9 cellular contexts compared by ENCODE assay signal in genomic region chr16:27779719-27780161, GRCh38.
A peak's percentile ranks its signal among the peaks of the same experiment; 100 is the strongest.
DNase-seq lines count a peak whose midpoint lies in the region; ATAC-seq and TF ChIP-seq lines count a peak whose summit lies in the region.
"Had no signal": no experiment of that assay in that cellular context is flagged by ENCODE, and none has a peak within 500 bp of the region (broad histone marks: within the 10 kb centered on the region; RNA-seq: fewer than 3 reads in every experiment).

No MANE protein-coding gene starts in this region.

- H3K9me3 ChIP-seq in stomach (no peaks in the 10 kb centered on the region), WERI-Rb-1 (ENCODE audit: severe bottlenecking) (no peaks in the 10 kb centered on the region)
- no peaks in the 10 kb centered on the region for H3K9me3 ChIP-seq in CD8-positive, alpha-beta memory T cell (ENCODE audit: low read length)

- H3K27me3 ChIP-seq in stomach: peaks cover 0 to 5% (median 0%) of the 10 kb centered on the region in 3 donors
- H3K27me3 ChIP-seq in CD8-positive, alpha-beta memory T cell (ENCODE audit: insufficient read depth, low read length, poor library complexity, severe bottlenecking): no peaks in the 10 kb centered on the region
- H3K27me3 ChIP-seq in WERI-Rb-1 (ENCODE audit: insufficient read depth, low read depth, severe bottlenecking): no peaks in the 10 kb centered on the region

- CTCF ChIA-PET in CD8-positive, alpha-beta memory T cell (lab: Charles Lee): no interaction called here

- H3K36me3 ChIP-seq in stomach (peaks cover 0 to 45% (median 40%) of the 10 kb centered on the region in 4 donors), WERI-Rb-1 (peaks cover 42% of the 10 kb centered on the region)
- no peaks in the 10 kb centered on the region for H3K36me3 ChIP-seq in CD8-positive, alpha-beta memory T cell (ENCODE audit: insufficient read depth, low read length)

- H3K4me3 ChIP-seq in stomach (no peak overlapping the region), WERI-Rb-1 (ENCODE audit: low read depth, low read length) (no peak overlapping the region)
- H3K4me3 ChIP-seq in CD8-positive, alpha-beta memory T cell (ENCODE audit: low read length): no peak overlapping the region

- no peak overlapping the region for H3K27ac ChIP-seq in stomach
- no peak overlapping the region for H3K27ac ChIP-seq in CD8-positive, alpha-beta memory T cell (ENCODE audit: low read depth, low read length)
- no peak overlapping the region for H3K27ac ChIP-seq in WERI-Rb-1

- H3K4me3 Mint-ChIP-seq in CD8-positive, alpha-beta memory T cell: no peak overlapping the region
- H3K4me3 Mint-ChIP-seq: activated naive CD8-positive, alpha-beta T cell had no signal

- ATAC-seq in SK-N-SH treated with all-trans-retinoic acid at 6 μM for 48 hours (peak; percentile 75), left ventricle myocardium superior (peak; percentile 38)

- H3K4me1 ChIP-seq in stomach: peaks cover 0 to 25% (median 7%) of the 10 kb centered on the region in 4 donors
- no peaks in the 10 kb centered on the region for H3K4me1 ChIP-seq in CD8-positive, alpha-beta memory T cell (ENCODE audit: insufficient read depth, low read length)

- POLR2A ChIA-PET in CD8-positive, alpha-beta memory T cell (lab: Charles Lee): no interaction called here

- no peaks in the 10 kb centered on the region for H3K27me3 Mint-ChIP-seq in CD8-positive, alpha-beta memory T cell
- H3K27me3 Mint-ChIP-seq: activated naive CD8-positive, alpha-beta T cell had no signal

- TF ChIP-seq POLR2A in stomach (IDR thresholded peaks at IDR 0.05): no peak

- TF ChIP-seq EP300 in stomach (IDR thresholded peaks at IDR 0.05): no peak

- no peaks in the 10 kb centered on the region for H3K4me1 Mint-ChIP-seq in CD8-positive, alpha-beta memory T cell

- TF ChIP-seq CTCF in stomach (IDR thresholded peaks at IDR 0.05) (peak in 1 of 7 experiments; percentile 9), WERI-Rb-1 (IDR thresholded peaks at IDR 0.05; ENCODE audit: low read depth, low read length) (no peak)

- DNase-seq in HT-29 (ENCODE audit: low spot score) (peak; percentile 54), left ventricle myocardium superior (peak; percentile 52), stomach (peak; percentile 28), NCI-H2196 (lab: John Stamatoyannopoulos, UW; ENCODE audit: unreplicated experiment) (no peak), WERI-Rb-1 (no peak), GOT3 (lab: John Stamatoyannopoulos, UW) (no peak)
- no peak for DNase-seq in CD8-positive, alpha-beta memory T cell

- no peak overlapping the region for H3K27ac Mint-ChIP-seq in CD8-positive, alpha-beta memory T cell
- H3K27ac Mint-ChIP-seq: activated naive CD8-positive, alpha-beta T cell had no signal

- 53 to 68% (median 61%) methylated on average over 19 to 21 of the region's 21 CpGs for WGBS in stomach, 5 donors

- intact Hi-C loops in left ventricle myocardium superior (cut with micrococcal nuclease) (no loop called here), stomach (cut with DNase I; ENCODE audit: low total_unique reads) (no loop called here)

- no peaks in the 10 kb centered on the region for H3K9me3 Mint-ChIP-seq in CD8-positive, alpha-beta memory T cell

- peaks cover 0 to 11% (median 4%) of the 10 kb centered on the region in 3 donors for H3K36me3 Mint-ChIP-seq in CD8-positive, alpha-beta memory T cell
- H3K36me3 Mint-ChIP-seq: activated naive CD8-positive, alpha-beta T cell had no signal

TF ChIP-seq in SK-N-SH treated with all-trans-retinoic acid at 6 μM for 48 hours, 23 proteins besides CTCF, POLR2A, EP300 and RAD21:
- TF ChIP-seq ZNF565 (CRISPR knock-in tag; conservative IDR thresholded peaks at IDR 0.05; ENCODE audit: low read depth): no peak
- TF ChIP-seq CSDC2 (CRISPR knock-in tag; IDR thresholded peaks at IDR 0.05): no peak
- TF ChIP-seq TOX (CRISPR knock-in tag; IDR thresholded peaks at IDR 0.05; ENCODE audit: borderline replicate concordance): no peak
- no peak for TF ChIP-seq BACH2 (CRISPR knock-in tag; IDR thresholded peaks at IDR 0.05; ENCODE audit: borderline replicate concordance)
- TF ChIP-seq OSR1 (CRISPR knock-in tag; IDR thresholded peaks at IDR 0.05): no peak
- TF ChIP-seq TCF4 (CRISPR knock-in tag; IDR thresholded peaks at IDR 0.05; ENCODE audit: borderline replicate concordance): no peak; the same call in 1 of the 2 replicates

Comparison
In these comparisons a context has a peak if more than half of its experiments do, and no peak if none do; other contexts are left out.
1. DNase-seq: peak in HT-29 (single experiment), left ventricle myocardium superior (single experiment) and stomach (single experiment); none in CD8-positive, alpha-beta memory T cell (0 of 5), NCI-H2196 (single experiment), WERI-Rb-1 (single experiment) and GOT3 (single experiment).